In the genomic region with DNA sequence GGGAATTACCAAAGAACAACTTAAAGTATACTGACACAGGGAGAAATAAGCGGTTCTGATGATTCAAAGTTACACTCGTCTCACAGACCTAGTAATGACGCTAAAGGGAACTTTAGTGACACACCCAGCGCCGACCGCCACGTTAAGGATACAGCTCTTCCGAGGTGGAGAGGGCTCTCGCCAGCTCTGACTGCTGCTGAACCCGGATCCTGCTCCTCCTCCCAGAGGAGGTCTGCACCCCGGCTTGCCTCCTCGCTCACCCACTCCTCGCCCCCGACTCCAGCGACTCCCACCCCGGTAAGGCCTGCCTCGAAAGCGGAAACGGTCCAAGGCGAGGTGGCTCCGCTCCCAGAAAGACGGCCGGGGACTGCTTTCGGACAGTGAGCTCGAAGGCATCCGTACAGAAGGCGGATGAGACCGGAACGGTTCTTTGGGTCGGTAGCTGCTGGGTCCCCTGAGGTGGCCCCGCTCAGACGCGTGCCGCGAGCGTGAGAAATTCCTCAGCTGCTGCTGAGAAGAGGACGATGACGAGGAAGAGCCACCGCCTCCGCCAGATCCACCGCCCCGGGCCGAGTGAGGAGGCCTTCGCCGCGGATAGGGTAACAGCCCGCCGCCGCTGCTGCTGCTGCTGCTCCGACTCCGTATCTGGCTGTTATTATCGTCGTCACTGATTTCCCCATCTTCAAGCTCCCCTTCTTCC, we compare ENCODE assay signal across 1 cellular context.
TF ChIP-seq lines count a peak whose summit lies in the region.

No MANE protein-coding gene starts in this region.

TF ChIP-seq in HepG2, 621 proteins besides CTCF, POLR2A, EP300 and RAD21 (continued from another document and continues in another):
- TF ChIP-seq, protein P1, sequence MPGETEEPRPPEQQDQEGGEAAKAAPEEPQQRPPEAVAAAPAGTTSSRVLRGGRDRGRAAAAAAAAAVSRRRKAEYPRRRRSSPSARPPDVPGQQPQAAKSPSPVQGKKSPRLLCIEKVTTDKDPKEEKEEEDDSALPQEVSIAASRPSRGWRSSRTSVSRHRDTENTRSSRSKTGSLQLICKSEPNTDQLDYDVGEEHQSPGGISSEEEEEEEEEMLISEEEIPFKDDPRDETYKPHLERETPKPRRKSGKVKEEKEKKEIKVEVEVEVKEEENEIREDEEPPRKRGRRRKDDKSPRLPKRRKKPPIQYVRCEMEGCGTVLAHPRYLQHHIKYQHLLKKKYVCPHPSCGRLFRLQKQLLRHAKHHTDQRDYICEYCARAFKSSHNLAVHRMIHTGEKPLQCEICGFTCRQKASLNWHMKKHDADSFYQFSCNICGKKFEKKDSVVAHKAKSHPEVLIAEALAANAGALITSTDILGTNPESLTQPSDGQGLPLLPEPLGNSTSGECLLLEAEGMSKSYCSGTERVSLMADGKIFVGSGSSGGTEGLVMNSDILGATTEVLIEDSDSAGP (CRISPR knock-in tag; IDR thresholded peaks at IDR 0.05; ENCODE audit: borderline replicate concordance) = peak; percentile 61; the same call in 1 of the 2 replicates
- TF ChIP-seq, protein P2, sequence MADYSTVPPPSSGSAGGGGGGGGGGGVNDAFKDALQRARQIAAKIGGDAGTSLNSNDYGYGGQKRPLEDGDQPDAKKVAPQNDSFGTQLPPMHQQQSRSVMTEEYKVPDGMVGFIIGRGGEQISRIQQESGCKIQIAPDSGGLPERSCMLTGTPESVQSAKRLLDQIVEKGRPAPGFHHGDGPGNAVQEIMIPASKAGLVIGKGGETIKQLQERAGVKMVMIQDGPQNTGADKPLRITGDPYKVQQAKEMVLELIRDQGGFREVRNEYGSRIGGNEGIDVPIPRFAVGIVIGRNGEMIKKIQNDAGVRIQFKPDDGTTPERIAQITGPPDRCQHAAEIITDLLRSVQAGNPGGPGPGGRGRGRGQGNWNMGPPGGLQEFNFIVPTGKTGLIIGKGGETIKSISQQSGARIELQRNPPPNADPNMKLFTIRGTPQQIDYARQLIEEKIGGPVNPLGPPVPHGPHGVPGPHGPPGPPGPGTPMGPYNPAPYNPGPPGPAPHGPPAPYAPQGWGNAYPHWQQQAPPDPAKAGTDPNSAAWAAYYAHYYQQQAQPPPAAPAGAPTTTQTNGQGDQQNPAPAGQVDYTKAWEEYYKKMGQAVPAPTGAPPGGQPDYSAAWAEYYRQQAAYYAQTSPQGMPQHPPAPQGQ (CRISPR knock-in tag; IDR thresholded peaks at IDR 0.05; ENCODE audit: borderline replicate concordance) = no peak
- TF ChIP-seq ZFP90 (CRISPR knock-in tag; IDR thresholded peaks at IDR 0.05; ENCODE audit: borderline replicate concordance) = 0 out of 2 replicates have a peak, but pooled peaks have one; percentile 66
- no peak for TF ChIP-seq ZNF644 (CRISPR knock-in tag; IDR thresholded peaks at IDR 0.05; ENCODE audit: low read depth)
- peak; percentile 21; the same call in 1 of the 2 replicates for TF ChIP-seq ZNF839 (CRISPR knock-in tag; IDR thresholded peaks at IDR 0.05; ENCODE audit: borderline replicate concordance)
- TF ChIP-seq, protein P3, sequence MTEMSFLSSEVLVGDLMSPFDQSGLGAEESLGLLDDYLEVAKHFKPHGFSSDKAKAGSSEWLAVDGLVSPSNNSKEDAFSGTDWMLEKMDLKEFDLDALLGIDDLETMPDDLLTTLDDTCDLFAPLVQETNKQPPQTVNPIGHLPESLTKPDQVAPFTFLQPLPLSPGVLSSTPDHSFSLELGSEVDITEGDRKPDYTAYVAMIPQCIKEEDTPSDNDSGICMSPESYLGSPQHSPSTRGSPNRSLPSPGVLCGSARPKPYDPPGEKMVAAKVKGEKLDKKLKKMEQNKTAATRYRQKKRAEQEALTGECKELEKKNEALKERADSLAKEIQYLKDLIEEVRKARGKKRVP (CRISPR knock-in tag; IDR thresholded peaks at IDR 0.05) = no peak
- TF ChIP-seq ERF (CRISPR knock-in tag; IDR thresholded peaks at IDR 0.05) = no peak
- TF ChIP-seq, protein P4, sequence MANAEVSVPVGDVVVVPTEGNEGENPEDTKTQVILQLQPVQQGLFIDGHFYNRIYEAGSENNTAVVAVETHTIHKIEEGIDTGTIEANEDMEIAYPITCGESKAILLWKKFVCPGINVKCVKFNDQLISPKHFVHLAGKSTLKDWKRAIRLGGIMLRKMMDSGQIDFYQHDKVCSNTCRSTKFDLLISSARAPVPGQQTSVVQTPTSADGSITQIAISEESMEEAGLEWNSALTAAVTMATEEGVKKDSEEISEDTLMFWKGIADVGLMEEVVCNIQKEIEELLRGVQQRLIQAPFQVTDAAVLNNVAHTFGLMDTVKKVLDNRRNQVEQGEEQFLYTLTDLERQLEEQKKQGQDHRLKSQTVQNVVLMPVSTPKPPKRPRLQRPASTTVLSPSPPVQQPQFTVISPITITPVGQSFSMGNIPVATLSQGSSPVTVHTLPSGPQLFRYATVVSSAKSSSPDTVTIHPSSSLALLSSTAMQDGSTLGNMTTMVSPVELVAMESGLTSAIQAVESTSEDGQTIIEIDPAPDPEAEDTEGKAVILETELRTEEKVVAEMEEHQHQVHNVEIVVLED (CRISPR knock-in tag; IDR thresholded peaks at IDR 0.05; ENCODE audit: borderline replicate concordance) = no peak
- TF ChIP-seq ZSCAN12 (CRISPR knock-in tag; IDR thresholded peaks at IDR 0.05) = no peak
- no peak for TF ChIP-seq TRIM24 (CRISPR knock-in tag; IDR thresholded peaks at IDR 0.05)
- TF ChIP-seq ZNF569 (CRISPR knock-in tag; IDR thresholded peaks at IDR 0.05; ENCODE audit: borderline replicate concordance) = no peak
- TF ChIP-seq ZKSCAN8 (CRISPR knock-in tag; IDR thresholded peaks at IDR 0.05; ENCODE audit: borderline replicate concordance) = no peak
- no peak for TF ChIP-seq RFX5 (IDR thresholded peaks at IDR 0.05; ENCODE audit: low read depth, low read length)
- TF ChIP-seq, protein P5, sequence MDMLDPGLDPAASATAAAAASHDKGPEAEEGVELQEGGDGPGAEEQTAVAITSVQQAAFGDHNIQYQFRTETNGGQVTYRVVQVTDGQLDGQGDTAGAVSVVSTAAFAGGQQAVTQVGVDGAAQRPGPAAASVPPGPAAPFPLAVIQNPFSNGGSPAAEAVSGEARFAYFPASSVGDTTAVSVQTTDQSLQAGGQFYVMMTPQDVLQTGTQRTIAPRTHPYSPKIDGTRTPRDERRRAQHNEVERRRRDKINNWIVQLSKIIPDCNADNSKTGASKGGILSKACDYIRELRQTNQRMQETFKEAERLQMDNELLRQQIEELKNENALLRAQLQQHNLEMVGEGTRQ (IDR thresholded peaks at IDR 0.05; ENCODE audit: low read depth, low read length) = no peak
- TF ChIP-seq, protein P5 (CRISPR knock-in tag; IDR thresholded peaks at IDR 0.05; ENCODE audit: borderline replicate concordance) = no peak
- no peak for TF ChIP-seq DNMT3B (CRISPR knock-in tag; conservative IDR thresholded peaks at IDR 0.05)
- TF ChIP-seq, protein P6, sequence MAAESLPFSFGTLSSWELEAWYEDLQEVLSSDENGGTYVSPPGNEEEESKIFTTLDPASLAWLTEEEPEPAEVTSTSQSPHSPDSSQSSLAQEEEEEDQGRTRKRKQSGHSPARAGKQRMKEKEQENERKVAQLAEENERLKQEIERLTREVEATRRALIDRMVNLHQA (CRISPR knock-in tag; IDR thresholded peaks at IDR 0.05) = no peak
- TF ChIP-seq HMGA1 (CRISPR knock-in tag; conservative IDR thresholded peaks at IDR 0.05) = no peak
- TF ChIP-seq PHF20 (CRISPR knock-in tag; IDR thresholded peaks at IDR 0.05) = no peak
- no peak; the same call in 1 of the 2 replicates for TF ChIP-seq ZNF12 (CRISPR knock-in tag; IDR thresholded peaks at IDR 0.05)
- TF ChIP-seq, protein P7, sequence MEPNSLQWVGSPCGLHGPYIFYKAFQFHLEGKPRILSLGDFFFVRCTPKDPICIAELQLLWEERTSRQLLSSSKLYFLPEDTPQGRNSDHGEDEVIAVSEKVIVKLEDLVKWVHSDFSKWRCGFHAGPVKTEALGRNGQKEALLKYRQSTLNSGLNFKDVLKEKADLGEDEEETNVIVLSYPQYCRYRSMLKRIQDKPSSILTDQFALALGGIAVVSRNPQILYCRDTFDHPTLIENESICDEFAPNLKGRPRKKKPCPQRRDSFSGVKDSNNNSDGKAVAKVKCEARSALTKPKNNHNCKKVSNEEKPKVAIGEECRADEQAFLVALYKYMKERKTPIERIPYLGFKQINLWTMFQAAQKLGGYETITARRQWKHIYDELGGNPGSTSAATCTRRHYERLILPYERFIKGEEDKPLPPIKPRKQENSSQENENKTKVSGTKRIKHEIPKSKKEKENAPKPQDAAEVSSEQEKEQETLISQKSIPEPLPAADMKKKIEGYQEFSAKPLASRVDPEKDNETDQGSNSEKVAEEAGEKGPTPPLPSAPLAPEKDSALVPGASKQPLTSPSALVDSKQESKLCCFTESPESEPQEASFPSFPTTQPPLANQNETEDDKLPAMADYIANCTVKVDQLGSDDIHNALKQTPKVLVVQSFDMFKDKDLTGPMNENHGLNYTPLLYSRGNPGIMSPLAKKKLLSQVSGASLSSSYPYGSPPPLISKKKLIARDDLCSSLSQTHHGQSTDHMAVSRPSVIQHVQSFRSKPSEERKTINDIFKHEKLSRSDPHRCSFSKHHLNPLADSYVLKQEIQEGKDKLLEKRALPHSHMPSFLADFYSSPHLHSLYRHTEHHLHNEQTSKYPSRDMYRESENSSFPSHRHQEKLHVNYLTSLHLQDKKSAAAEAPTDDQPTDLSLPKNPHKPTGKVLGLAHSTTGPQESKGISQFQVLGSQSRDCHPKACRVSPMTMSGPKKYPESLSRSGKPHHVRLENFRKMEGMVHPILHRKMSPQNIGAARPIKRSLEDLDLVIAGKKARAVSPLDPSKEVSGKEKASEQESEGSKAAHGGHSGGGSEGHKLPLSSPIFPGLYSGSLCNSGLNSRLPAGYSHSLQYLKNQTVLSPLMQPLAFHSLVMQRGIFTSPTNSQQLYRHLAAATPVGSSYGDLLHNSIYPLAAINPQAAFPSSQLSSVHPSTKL (CRISPR knock-in tag; IDR thresholded peaks at IDR 0.05) = 0 out of 2 replicates have a peak, but pooled peaks have one; percentile 6
- TF ChIP-seq ZFX (CRISPR knock-in tag; IDR thresholded peaks at IDR 0.05; ENCODE audit: low read depth) = peak; percentile 77; the same call in 1 of the 2 replicates
- TF ChIP-seq, protein P8, sequence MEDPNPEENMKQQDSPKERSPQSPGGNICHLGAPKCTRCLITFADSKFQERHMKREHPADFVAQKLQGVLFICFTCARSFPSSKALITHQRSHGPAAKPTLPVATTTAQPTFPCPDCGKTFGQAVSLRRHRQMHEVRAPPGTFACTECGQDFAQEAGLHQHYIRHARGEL (CRISPR knock-in tag; IDR thresholded peaks at IDR 0.05) = 0 out of 2 replicates have a peak, but pooled peaks have one; percentile 54
- no peak for TF ChIP-seq NCOR1 (IDR thresholded peaks at IDR 0.05; ENCODE audit: borderline replicate concordance, low read length)
- peak; percentile 43 for TF ChIP-seq SALL1 (CRISPR knock-in tag; IDR thresholded peaks at IDR 0.05)
- TF ChIP-seq ZNF430 (CRISPR knock-in tag; IDR thresholded peaks at IDR 0.05) = no peak; the same call in 1 of the 2 replicates
- no peak for TF ChIP-seq ZFP36L2 (CRISPR knock-in tag; IDR thresholded peaks at IDR 0.05)
- no peak for TF ChIP-seq SRSF4 (IDR thresholded peaks at IDR 0.05; ENCODE audit: low read depth, low read length, poor library complexity, severe bottlenecking)
- TF ChIP-seq ZNF776 (CRISPR knock-in tag; IDR thresholded peaks at IDR 0.05) = peak; percentile 86; the same call in 1 of the 2 replicates
- TF ChIP-seq TOPORS (CRISPR knock-in tag; IDR thresholded peaks at IDR 0.05) = no peak
- no peak for TF ChIP-seq ZSCAN22 (CRISPR knock-in tag; IDR thresholded peaks at IDR 0.05)
- 0 out of 2 replicates have a peak, but pooled peaks have one; percentile 25 for TF ChIP-seq ZNF224 (CRISPR knock-in tag; IDR thresholded peaks at IDR 0.05)
- peak; percentile 25 for TF ChIP-seq U2AF1 (optimal IDR thresholded peaks at IDR 0.05; ENCODE audit: low read depth, low read length)
- 0 out of 2 replicates have a peak, but pooled peaks have one; percentile 17 for TF ChIP-seq ZNF543 (CRISPR knock-in tag; IDR thresholded peaks at IDR 0.05)
- no peak for TF ChIP-seq ATF7 (IDR thresholded peaks at IDR 0.05)
- TF ChIP-seq ATF7 (CRISPR knock-in tag; IDR thresholded peaks at IDR 0.05) = no peak
- no peak for TF ChIP-seq ZNF766 (CRISPR knock-in tag; IDR thresholded peaks at IDR 0.05; ENCODE audit: borderline replicate concordance)
- TF ChIP-seq, protein P9, sequence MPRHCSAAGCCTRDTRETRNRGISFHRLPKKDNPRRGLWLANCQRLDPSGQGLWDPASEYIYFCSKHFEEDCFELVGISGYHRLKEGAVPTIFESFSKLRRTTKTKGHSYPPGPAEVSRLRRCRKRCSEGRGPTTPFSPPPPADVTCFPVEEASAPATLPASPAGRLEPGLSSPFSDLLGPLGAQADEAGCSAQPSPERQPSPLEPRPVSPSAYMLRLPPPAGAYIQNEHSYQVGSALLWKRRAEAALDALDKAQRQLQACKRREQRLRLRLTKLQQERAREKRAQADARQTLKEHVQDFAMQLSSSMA (CRISPR knock-in tag; IDR thresholded peaks at IDR 0.05) = no peak
